In genomic region chr11:46380340-46381045, GRCh38 we compare ENCODE assay signal across 9 cellular contexts. TPM values are rescaled to one million over a fixed set of nuclear protein-coding genes. Genes with fewer than 3 reads are reported as not detected.
A peak's percentile ranks its signal among the peaks of the same experiment; 100 is the strongest.
DNase-seq lines count a peak whose midpoint lies in the region; ATAC-seq, FAIRE-seq and TF ChIP-seq lines count a peak whose summit lies in the region.
"Had no signal": no experiment of that assay in that cellular context is flagged by ENCODE, and none has a peak within 500 bp of the region (broad histone marks: within the 10 kb centered on the region; RNA-seq: fewer than 3 reads in every experiment).

No MANE protein-coding gene starts in this region.

- H3K36me3 Mint-ChIP-seq in activated CD8-positive, alpha-beta T cell treated with anti-CD3 and anti-CD28 coated beads for 36 hours (ENCODE audit: low read depth) = peaks cover 13% of the 10 kb centered on the region
- H3K36me3 Mint-ChIP-seq in stimulated activated naive CD8-positive, alpha-beta T cell treated with anti-CD3 and anti-CD28 coated beads, Interleukin-15, Interleukin-2, amounts not matched to agents 100 ng/mL and 50 ng/mL, for 24 hours (ENCODE audit: low read depth) = peaks cover 14% of the 10 kb centered on the region

- CTCF ChIA-PET in activated CD8-positive, alpha-beta T cell treated with anti-CD3 and anti-CD28 coated beads for 36 hours (lab: Charles Lee) = interaction anchor here (0.9 to 4.6 kb wide), 3 partner anchors 9 to 73 kb away, joined by 3 to 22 read pairs (median 4); no protein-coding TSS in a partner anchor

- H3K4me3 ChIP-seq in endocrine pancreas (ENCODE audit: control insufficient read depth, insufficient read depth, low read length) = no peak overlapping the region
- H3K4me3 ChIP-seq in mucosa of stomach (ENCODE audit: low read length) = peak overlapping the region; percentile 63

- TF ChIP-seq CTCF in activated CD8-positive, alpha-beta T cell treated with anti-CD3 and anti-CD28 coated beads for 36 hours (IDR thresholded peaks at IDR 0.05) = no peak

- H3K27ac Mint-ChIP-seq in activated CD8-positive, alpha-beta T cell treated with anti-CD3 and anti-CD28 coated beads for 36 hours = peak overlapping the region; percentile 70
- H3K27ac Mint-ChIP-seq in stimulated activated naive CD8-positive, alpha-beta T cell treated with anti-CD3 and anti-CD28 coated beads, Interleukin-15, Interleukin-2, amounts not matched to agents 100 ng/mL and 50 ng/mL, for 24 hours = peak overlapping the region; percentile 49

- peak; percentile 88 for FAIRE-seq in GM12892 (lab: Jason Lieb, UNC)

- no peaks in the 10 kb centered on the region for H3K27me3 ChIP-seq in endocrine pancreas (ENCODE audit: control insufficient read depth, insufficient read depth, low read length)
- peaks cover 16% of the 10 kb centered on the region for H3K27me3 ChIP-seq in mucosa of stomach (ENCODE audit: control insufficient read depth, insufficient read depth, low read length)

- no peaks in the 10 kb centered on the region for H3K9me3 Mint-ChIP-seq in activated CD8-positive, alpha-beta T cell treated with anti-CD3 and anti-CD28 coated beads for 36 hours
- H3K9me3 Mint-ChIP-seq in stimulated activated naive CD8-positive, alpha-beta T cell treated with anti-CD3 and anti-CD28 coated beads, Interleukin-15, Interleukin-2, amounts not matched to agents 100 ng/mL and 50 ng/mL, for 24 hours = no peaks in the 10 kb centered on the region

- peak; percentile 68 for ATAC-seq in activated CD8-positive, alpha-beta T cell treated with anti-CD3 and anti-CD28 coated beads for 36 hours
- ATAC-seq in HG03521 (IDR thresholded peaks at IDR 0.05; ENCODE audit: unreplicated experiment) (no peak), GM18519 (IDR thresholded peaks at IDR 0.05; ENCODE audit: low FRiP score, unreplicated experiment) (no peak)

- H3K9ac ChIP-seq in endocrine pancreas (ENCODE audit: control insufficient read depth, insufficient read depth, low read length) (peak overlapping the region; percentile 82), mucosa of stomach (ENCODE audit: low read length) (peak overlapping the region; percentile 91)

- H3K9me3 ChIP-seq in endocrine pancreas (ENCODE audit: control insufficient read depth, low read length) = no peaks in the 10 kb centered on the region
- no peaks in the 10 kb centered on the region for H3K9me3 ChIP-seq in mucosa of stomach (ENCODE audit: control insufficient read depth, low read length)

- H3K4me1 ChIP-seq in endocrine pancreas (ENCODE audit: control insufficient read depth, insufficient read depth, low read length) (no peaks in the 10 kb centered on the region), mucosa of stomach (ENCODE audit: control insufficient read depth, insufficient read depth, low read length) (peaks cover 35% of the 10 kb centered on the region)

- H3K36me3 ChIP-seq in endocrine pancreas (ENCODE audit: control insufficient read depth, insufficient read depth, low read length) = no peaks in the 10 kb centered on the region
- no peaks in the 10 kb centered on the region for H3K36me3 ChIP-seq in mucosa of stomach (ENCODE audit: control insufficient read depth, insufficient read depth, low read length)

- peaks cover 7% of the 10 kb centered on the region for H3K27me3 Mint-ChIP-seq in activated CD8-positive, alpha-beta T cell treated with anti-CD3 and anti-CD28 coated beads for 36 hours
- peaks cover 18% of the 10 kb centered on the region for H3K27me3 Mint-ChIP-seq in stimulated activated naive CD8-positive, alpha-beta T cell treated with anti-CD3 and anti-CD28 coated beads, Interleukin-15, Interleukin-2, amounts not matched to agents 100 ng/mL and 50 ng/mL, for 24 hours

- peak overlapping the region; percentile 68 for H3K4me3 Mint-ChIP-seq in activated CD8-positive, alpha-beta T cell treated with anti-CD3 and anti-CD28 coated beads for 36 hours
- H3K4me3 Mint-ChIP-seq in stimulated activated naive CD8-positive, alpha-beta T cell treated with anti-CD3 and anti-CD28 coated beads, Interleukin-15, Interleukin-2, amounts not matched to agents 100 ng/mL and 50 ng/mL, for 24 hours = peak overlapping the region; percentile 64

- POLR2A ChIA-PET in activated CD8-positive, alpha-beta T cell treated with anti-CD3 and anti-CD28 coated beads for 36 hours (lab: Charles Lee) = interaction anchor here (0.9 to 2.2 kb wide), 4 partner anchors 11 to 144 kb away, joined by 3 to 7 read pairs (median 5); partner anchors contain the start of gene CHRM4

- no peak for TF ChIP-seq POLR2A in GM12892 (IDR thresholded peaks at IDR 0.05; ENCODE audit: low read depth, low read length)

- intact Hi-C loops in activated CD8-positive, alpha-beta T cell treated with anti-CD3 and anti-CD28 coated beads for 36 hours (cut with micrococcal nuclease) = no loop called here

- H3K4me1 Mint-ChIP-seq in activated CD8-positive, alpha-beta T cell treated with anti-CD3 and anti-CD28 coated beads for 36 hours (ENCODE audit: low read depth) = peaks cover 15% of the 10 kb centered on the region
- H3K4me1 Mint-ChIP-seq in stimulated activated naive CD8-positive, alpha-beta T cell treated with anti-CD3 and anti-CD28 coated beads, Interleukin-15, Interleukin-2, amounts not matched to agents 100 ng/mL and 50 ng/mL, for 24 hours (ENCODE audit: low read depth) = peaks cover 4% of the 10 kb centered on the region

- peak; percentile 71 for DNase-seq in GM12892 (ENCODE audit: insufficient read length)
- DNase-seq in NCI-H1092 (lab: John Stamatoyannopoulos, UW) = peak; percentile 46
- peak; percentile 91 for DNase-seq in activated CD8-positive, alpha-beta T cell treated with anti-CD3 and anti-CD28 coated beads for 36 hours

RNA-seq across cellular contexts. Expression of gene MDK, which starts 1.0 kb away (rescaled TPM):
- polyA plus RNA-seq in GM12892 (2012; ENCODE audit: missing spikeins) = 6.6 TPM
- 1 to 10 TPM; 4.2 to 4.9 TPM for total RNA-seq in activated CD8-positive, alpha-beta T cell treated with anti-CD3 and anti-CD28 coated beads for 36 hours

RNA-seq across cellular contexts. Expression of gene CHRM4, which starts 11.1 kb away (rescaled TPM):
- polyA plus RNA-seq in GM12892 (2012; ENCODE audit: missing spikeins) = not detected
- total RNA-seq in activated CD8-positive, alpha-beta T cell treated with anti-CD3 and anti-CD28 coated beads for 36 hours = not detected
- total RNA-seq: activated CD8-positive, alpha-beta memory T cell treated with anti-CD3 and anti-CD28 coated beads for 36 hours had no signal

RNA-seq across cellular contexts. Expression of gene DGKZ, which starts 33.2 kb away (rescaled TPM):
- 11.6 TPM for polyA plus RNA-seq in GM12892 (2012; ENCODE audit: missing spikeins)
- total RNA-seq in activated CD8-positive, alpha-beta T cell treated with anti-CD3 and anti-CD28 coated beads for 36 hours = 10 to 100 TPM; 94.4 to 94.9 TPM
